Comparison of ENCODE assay signal across 2 cellular contexts in genomic region chr7:325811-326210, GRCh38.
TF ChIP-seq lines count a peak whose summit lies in the region.

No MANE protein-coding gene starts in this region.

TF ChIP-seq in HepG2, 621 proteins besides CTCF, POLR2A, EP300 and RAD21:
- TF ChIP-seq ZBTB21 (CRISPR knock-in tag; IDR thresholded peaks at IDR 0.05) (no peak), ZMYM3 (CRISPR knock-in tag; IDR thresholded peaks at IDR 0.05) (peak; percentile 43; the same call in 1 of the 2 replicates), ZNF329 (CRISPR knock-in tag; IDR thresholded peaks at IDR 0.05; ENCODE audit: low read depth) (0 out of 2 replicates have a peak, but pooled peaks have one; percentile 70)

TF ChIP-seq in K562, 482 proteins besides CTCF, POLR2A, EP300 and RAD21:
- TF ChIP-seq ZBTB11 (CRISPR knock-in tag; IDR thresholded peaks at IDR 0.05): no peak
- TF ChIP-seq MYC (IDR thresholded peaks at IDR 0.05; ENCODE audit: low read depth, low read length): no peak
- no peak for TF ChIP-seq MYC (CRISPR knock-in tag; IDR thresholded peaks at IDR 0.05; ENCODE audit: borderline replicate concordance, low read depth)
- TF ChIP-seq STAG1 (CRISPR knock-in tag; IDR thresholded peaks at IDR 0.05; ENCODE audit: borderline replicate concordance): no peak
- no peak for TF ChIP-seq KLF16 (IDR thresholded peaks at IDR 0.05)
- TF ChIP-seq DPF2 (IDR thresholded peaks at IDR 0.05): no peak
- TF ChIP-seq NFIC (IDR thresholded peaks at IDR 0.05): peak; percentile 75
- TF ChIP-seq MCM3 (IDR thresholded peaks at IDR 0.05): no peak
- peak; percentile 85 for TF ChIP-seq HLTF (IDR thresholded peaks at IDR 0.05)
- no peak for TF ChIP-seq MCM5 (IDR thresholded peaks at IDR 0.05; ENCODE audit: low read depth)
- no peak for TF ChIP-seq AFF4 (CRISPR knock-in tag; IDR thresholded peaks at IDR 0.05)
- no peak for TF ChIP-seq ZNF23 (CRISPR knock-in tag; IDR thresholded peaks at IDR 0.05)
- no peak for TF ChIP-seq DDX20 (tag; IDR thresholded peaks at IDR 0.05; ENCODE audit: low read depth)
- no peak for TF ChIP-seq RBM15 (IDR thresholded peaks at IDR 0.05; ENCODE audit: insufficient read depth, low read length)
- TF ChIP-seq TCF3 (CRISPR knock-in tag; IDR thresholded peaks at IDR 0.05): no peak
- TF ChIP-seq RBM25 (IDR thresholded peaks at IDR 0.05; ENCODE audit: low read depth, low read length, severe bottlenecking): peak; percentile 86
- peak; percentile 72; the same call in 1 of the 2 replicates for TF ChIP-seq SMARCA5 (IDR thresholded peaks at IDR 0.05)
- TF ChIP-seq ZZZ3 (IDR thresholded peaks at IDR 0.05): no peak
- TF ChIP-seq ZNF24 (IDR thresholded peaks at IDR 0.05): no peak
- TF ChIP-seq ZNF217 (CRISPR knock-in tag; IDR thresholded peaks at IDR 0.05): no peak
- no peak for TF ChIP-seq ZNF212 (CRISPR knock-in tag; IDR thresholded peaks at IDR 0.05)
- no peak for TF ChIP-seq PPARD (CRISPR knock-in tag; IDR thresholded peaks at IDR 0.05)
- no peak for TF ChIP-seq SRF (CRISPR knock-in tag; IDR thresholded peaks at IDR 0.05)
- TF ChIP-seq STAT6 (CRISPR knock-in tag; IDR thresholded peaks at IDR 0.05): no peak
- TF ChIP-seq SNAPC5 (CRISPR knock-in tag; IDR thresholded peaks at IDR 0.05): no peak
- no peak for TF ChIP-seq HMG20B (CRISPR knock-in tag; IDR thresholded peaks at IDR 0.05)
- TF ChIP-seq MBD2 (IDR thresholded peaks at IDR 0.05; ENCODE audit: borderline replicate concordance, low read depth): no peak
- 0 out of 2 replicates have a peak, but pooled peaks have one; percentile 17 for TF ChIP-seq BCOR (IDR thresholded peaks at IDR 0.05)
- no peak for TF ChIP-seq MYBL2 (IDR thresholded peaks at IDR 0.05; ENCODE audit: low read depth)
- no peak for TF ChIP-seq MYBL2 (CRISPR knock-in tag; IDR thresholded peaks at IDR 0.05; ENCODE audit: borderline replicate concordance)
- no peak for TF ChIP-seq PRPF4 (IDR thresholded peaks at IDR 0.05; ENCODE audit: insufficient read depth, low read depth, low read length, poor library complexity, severe bottlenecking)
